Comparison of ENCODE assay signal across 18 cellular contexts in genomic region chr15:62436235-62436634, GRCh38.
"Had no signal": no experiment of that assay in that cellular context is flagged by ENCODE, and none has a peak within 500 bp of the region (broad histone marks: within the 10 kb centered on the region; RNA-seq: fewer than 3 reads in every experiment).

No MANE protein-coding gene starts in this region.

- H3K36me3 ChIP-seq: ovary, right lobe of liver, spleen, tibial artery had no signal

- ATAC-seq: esophagus mucosa; natural killer cell; right lobe of liver; stimulated activated memory B cell treated with anti-CD40 and anti-IgM and Interleukin-4, amounts not matched to agents 10 μg/mL and 1 μg/mL and 100 μg/mL, for 72 hours had no signal

- H3K27ac ChIP-seq: coronary artery, ovary, right lobe of liver, spleen, tibial artery had no signal

- H3K27me3 ChIP-seq: ovary, right lobe of liver, spleen, tibial artery had no signal

- DNase-seq: central memory CD4-positive, alpha-beta T cell; effector memory CD4-positive, alpha-beta T cell; immature natural killer cell; natural killer cell; nucleus accumbens; ovary; retina; right lobe of liver; spleen; stimulated activated CD4-positive, alpha-beta T cell treated with anti-CD3 and anti-CD28 coated beads, Interleukin-15, amount 100 ng/mL, for 24 hours; stimulated activated CD4-positive, alpha-beta T cell treated with anti-CD3 and anti-CD28 coated beads, Interleukin-1b, Interleukin-23, amount 100 ng/mL, for 48 hours; stimulated activated CD4-positive, alpha-beta T cell treated with anti-CD3 and anti-CD28 coated beads, Interleukin-4, amount 100 ng/mL, for 24 hours; tibial artery had no signal

- H3K9me3 ChIP-seq: ovary, right lobe of liver, spleen, tibial artery had no signal

- H3K4me1 Mint-ChIP-seq: immature natural killer cell; natural killer cell; stimulated activated memory B cell treated with anti-CD40 and anti-IgM and Interleukin-4, amounts not matched to agents 10 μg/mL and 1 μg/mL and 100 μg/mL, for 72 hours had no signal

- H3K4me1 ChIP-seq: spleen had no signal

- H3K27ac Mint-ChIP-seq: immature natural killer cell; natural killer cell; stimulated activated memory B cell treated with anti-CD40 and anti-IgM and Interleukin-4, amounts not matched to agents 10 μg/mL and 1 μg/mL and 100 μg/mL, for 72 hours; stimulated activated naive CD8-positive, alpha-beta T cell treated with anti-CD3 and anti-CD28 coated beads, Interleukin-15, Interleukin-2, amounts not matched to agents 100 ng/mL and 50 ng/mL, for 24 hours had no signal

- H3K4me3 ChIP-seq: coronary artery, ovary, right lobe of liver, spleen, tibial artery had no signal

- H3K9me3 Mint-ChIP-seq: immature natural killer cell, natural killer cell had no signal

- H3K4me3 Mint-ChIP-seq: immature natural killer cell; natural killer cell; neural crest cell; stimulated activated memory B cell treated with anti-CD40 and anti-IgM and Interleukin-4, amounts not matched to agents 10 μg/mL and 1 μg/mL and 100 μg/mL, for 72 hours; stimulated activated naive CD8-positive, alpha-beta T cell treated with anti-CD3 and anti-CD28 coated beads, Interleukin-15, Interleukin-2, amounts not matched to agents 100 ng/mL and 50 ng/mL, for 24 hours had no signal

- H3K36me3 Mint-ChIP-seq: immature natural killer cell; natural killer cell; stimulated activated memory B cell treated with anti-CD40 and anti-IgM and Interleukin-4, amounts not matched to agents 10 μg/mL and 1 μg/mL and 100 μg/mL, for 72 hours had no signal
